ENCODE assay signal across 1 cellular context in the genomic region with DNA sequence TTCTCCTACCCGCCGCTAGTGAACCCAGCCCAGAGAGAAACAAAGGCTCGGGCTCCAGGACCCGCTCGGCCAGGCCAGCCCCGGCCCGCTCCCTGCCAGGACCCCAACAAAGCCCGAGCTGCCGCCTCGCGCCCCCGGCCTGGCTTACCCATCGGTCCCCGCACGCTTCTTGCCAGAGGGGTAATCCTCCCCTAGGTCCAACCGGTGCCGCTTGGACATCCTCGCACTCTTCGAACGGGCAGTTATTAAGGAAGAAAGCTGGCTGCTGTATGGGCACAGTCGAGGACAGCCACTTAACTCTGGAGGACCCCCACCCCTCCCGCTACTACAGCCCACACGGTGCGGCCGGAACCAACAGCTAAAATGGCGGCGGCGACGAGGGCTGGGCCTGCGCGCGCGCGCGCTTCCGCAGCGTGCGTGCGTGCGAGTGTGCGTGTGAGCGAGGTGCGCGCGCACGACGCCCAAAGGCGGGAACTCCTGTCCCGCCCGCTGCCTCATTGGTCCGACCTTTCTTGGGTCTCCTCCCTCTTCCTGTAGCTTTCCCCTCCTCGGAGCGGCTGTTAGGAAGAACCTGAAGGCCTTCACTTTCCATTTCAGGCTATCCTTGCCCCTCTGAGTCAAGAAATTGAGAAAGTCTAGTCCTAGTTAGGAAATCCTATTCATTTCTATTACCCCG.
TF ChIP-seq lines count a peak whose summit lies in the region.

A gene (minus strand): TSS at position 380 of the 676 bp plus-strand sequence. CDS start 161 bp downstream, at position 219.

TF ChIP-seq in K562, 482 proteins besides CTCF, POLR2A, EP300 and RAD21 (continued from another document and continues in another):
- TF ChIP-seq, protein P1, sequence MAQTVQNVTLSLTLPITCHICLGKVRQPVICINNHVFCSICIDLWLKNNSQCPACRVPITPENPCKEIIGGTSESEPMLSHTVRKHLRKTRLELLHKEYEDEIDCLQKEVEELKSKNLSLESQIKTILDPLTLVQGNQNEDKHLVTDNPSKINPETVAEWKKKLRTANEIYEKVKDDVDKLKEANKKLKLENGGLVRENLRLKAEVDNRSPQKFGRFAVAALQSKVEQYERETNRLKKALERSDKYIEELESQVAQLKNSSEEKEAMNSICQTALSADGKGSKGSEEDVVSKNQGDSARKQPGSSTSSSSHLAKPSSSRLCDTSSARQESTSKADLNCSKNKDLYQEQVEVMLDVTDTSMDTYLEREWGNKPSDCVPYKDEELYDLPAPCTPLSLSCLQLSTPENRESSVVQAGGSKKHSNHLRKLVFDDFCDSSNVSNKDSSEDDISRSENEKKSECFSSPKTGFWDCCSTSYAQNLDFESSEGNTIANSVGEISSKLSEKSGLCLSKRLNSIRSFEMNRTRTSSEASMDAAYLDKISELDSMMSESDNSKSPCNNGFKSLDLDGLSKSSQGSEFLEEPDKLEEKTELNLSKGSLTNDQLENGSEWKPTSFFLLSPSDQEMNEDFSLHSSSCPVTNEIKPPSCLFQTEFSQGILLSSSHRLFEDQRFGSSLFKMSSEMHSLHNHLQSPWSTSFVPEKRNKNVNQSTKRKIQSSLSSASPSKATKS (CRISPR knock-in tag; IDR thresholded peaks at IDR 0.05): no peak
- TF ChIP-seq ELF2 (CRISPR knock-in tag; IDR thresholded peaks at IDR 0.05) (no peak), ZNF274 (IDR thresholded peaks at IDR 0.05; ENCODE audit: borderline replicate concordance, low read depth, low read length) (no peak), TEAD4 (IDR thresholded peaks at IDR 0.05; ENCODE audit: low read length) (no peak), TEAD4 (CRISPR knock-in tag; IDR thresholded peaks at IDR 0.05; ENCODE audit: borderline replicate concordance) (0 out of 2 replicates have a peak, but pooled peaks have one; percentile 32), HNRNPL (IDR thresholded peaks at IDR 0.05; ENCODE audit: low read depth, low read length) (no peak), SMARCE1 (IDR thresholded peaks at IDR 0.05) (no peak), RBM25 (IDR thresholded peaks at IDR 0.05; ENCODE audit: low read depth, low read length, severe bottlenecking) (no peak), FOXP1 (CRISPR knock-in tag; IDR thresholded peaks at IDR 0.05) (0 out of 2 replicates have a peak, but pooled peaks have one; percentile 64), CHD4 (IDR thresholded peaks at IDR 0.05; ENCODE audit: insufficient read depth, insufficient replicate concordance, low read depth, low read length, poor library complexity, severe bottlenecking) (no peak), CHD1 (IDR thresholded peaks at IDR 0.05; ENCODE audit: low read length) (peak; percentile 83), FOSL1 (tag; conservative IDR thresholded peaks at IDR 0.05) (no peak), MAFF (IDR thresholded peaks at IDR 0.05; ENCODE audit: low read length) (no peak), ZNF12 (CRISPR knock-in tag; IDR thresholded peaks at IDR 0.05) (0 out of 2 replicates have a peak, but pooled peaks have one; percentile 21), RBM22 (IDR thresholded peaks at IDR 0.05; ENCODE audit: low read depth, low read length, poor library complexity, severe bottlenecking) (peak; percentile 65), YBX1 (IDR thresholded peaks at IDR 0.05) (no peak), TBL1XR1 (IDR thresholded peaks at IDR 0.05; ENCODE audit: low read length in 2 of 2) (no peak; a peak in 1 of 4 replicates), CTBP1 (IDR thresholded peaks at IDR 0.05; ENCODE audit: borderline replicate concordance) (peak; percentile 70; the same call in 1 of the 2 replicates), ZBED1 (IDR thresholded peaks at IDR 0.05) (no peak), PHB (CRISPR knock-in tag; IDR thresholded peaks at IDR 0.05) (no peak), ZEB2 (IDR thresholded peaks at IDR 0.05) (no peak), MYBL2 (IDR thresholded peaks at IDR 0.05; ENCODE audit: low read depth) (no peak), MYBL2 (CRISPR knock-in tag; IDR thresholded peaks at IDR 0.05; ENCODE audit: borderline replicate concordance) (no peak), DIDO1 (tag; IDR thresholded peaks at IDR 0.05; ENCODE audit: low read depth) (no peak), ERF (CRISPR knock-in tag; IDR thresholded peaks at IDR 0.05) (no peak), HIVEP1 (CRISPR knock-in tag; IDR thresholded peaks at IDR 0.05) (no peak), KHSRP (IDR thresholded peaks at IDR 0.05) (no peak), ELF4 (CRISPR knock-in tag; IDR thresholded peaks at IDR 0.05) (no peak), ZKSCAN1 (IDR thresholded peaks at IDR 0.05; ENCODE audit: low read depth, low read length) (no peak), ZFPM2 (CRISPR knock-in tag; IDR thresholded peaks at IDR 0.05) (no peak), COPS2 (conservative IDR thresholded peaks at IDR 0.05) (no peak)
- TF ChIP-seq, protein P2, sequence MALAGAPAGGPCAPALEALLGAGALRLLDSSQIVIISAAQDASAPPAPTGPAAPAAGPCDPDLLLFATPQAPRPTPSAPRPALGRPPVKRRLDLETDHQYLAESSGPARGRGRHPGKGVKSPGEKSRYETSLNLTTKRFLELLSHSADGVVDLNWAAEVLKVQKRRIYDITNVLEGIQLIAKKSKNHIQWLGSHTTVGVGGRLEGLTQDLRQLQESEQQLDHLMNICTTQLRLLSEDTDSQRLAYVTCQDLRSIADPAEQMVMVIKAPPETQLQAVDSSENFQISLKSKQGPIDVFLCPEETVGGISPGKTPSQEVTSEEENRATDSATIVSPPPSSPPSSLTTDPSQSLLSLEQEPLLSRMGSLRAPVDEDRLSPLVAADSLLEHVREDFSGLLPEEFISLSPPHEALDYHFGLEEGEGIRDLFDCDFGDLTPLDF (CRISPR knock-in tag; IDR thresholded peaks at IDR 0.05): peak; percentile 95
- TF ChIP-seq, protein P3, sequence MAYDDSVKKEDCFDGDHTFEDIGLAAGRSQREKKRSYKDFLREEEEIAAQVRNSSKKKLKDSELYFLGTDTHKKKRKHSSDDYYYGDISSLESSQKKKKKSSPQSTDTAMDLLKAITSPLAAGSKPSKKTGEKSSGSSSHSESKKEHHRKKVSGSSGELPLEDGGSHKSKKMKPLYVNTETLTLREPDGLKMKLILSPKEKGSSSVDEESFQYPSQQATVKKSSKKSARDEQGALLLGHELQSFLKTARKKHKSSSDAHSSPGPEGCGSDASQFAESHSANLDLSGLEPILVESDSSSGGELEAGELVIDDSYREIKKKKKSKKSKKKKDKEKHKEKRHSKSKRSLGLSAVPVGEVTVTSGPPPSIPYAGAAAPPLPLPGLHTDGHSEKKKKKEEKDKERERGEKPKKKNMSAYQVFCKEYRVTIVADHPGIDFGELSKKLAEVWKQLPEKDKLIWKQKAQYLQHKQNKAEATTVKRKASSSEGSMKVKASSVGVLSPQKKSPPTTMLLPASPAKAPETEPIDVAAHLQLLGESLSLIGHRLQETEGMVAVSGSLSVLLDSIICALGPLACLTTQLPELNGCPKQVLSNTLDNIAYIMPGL (CRISPR knock-in tag; IDR thresholded peaks at IDR 0.05): 0 out of 2 replicates have a peak, but pooled peaks have one; percentile 27
- TF ChIP-seq, protein P4, sequence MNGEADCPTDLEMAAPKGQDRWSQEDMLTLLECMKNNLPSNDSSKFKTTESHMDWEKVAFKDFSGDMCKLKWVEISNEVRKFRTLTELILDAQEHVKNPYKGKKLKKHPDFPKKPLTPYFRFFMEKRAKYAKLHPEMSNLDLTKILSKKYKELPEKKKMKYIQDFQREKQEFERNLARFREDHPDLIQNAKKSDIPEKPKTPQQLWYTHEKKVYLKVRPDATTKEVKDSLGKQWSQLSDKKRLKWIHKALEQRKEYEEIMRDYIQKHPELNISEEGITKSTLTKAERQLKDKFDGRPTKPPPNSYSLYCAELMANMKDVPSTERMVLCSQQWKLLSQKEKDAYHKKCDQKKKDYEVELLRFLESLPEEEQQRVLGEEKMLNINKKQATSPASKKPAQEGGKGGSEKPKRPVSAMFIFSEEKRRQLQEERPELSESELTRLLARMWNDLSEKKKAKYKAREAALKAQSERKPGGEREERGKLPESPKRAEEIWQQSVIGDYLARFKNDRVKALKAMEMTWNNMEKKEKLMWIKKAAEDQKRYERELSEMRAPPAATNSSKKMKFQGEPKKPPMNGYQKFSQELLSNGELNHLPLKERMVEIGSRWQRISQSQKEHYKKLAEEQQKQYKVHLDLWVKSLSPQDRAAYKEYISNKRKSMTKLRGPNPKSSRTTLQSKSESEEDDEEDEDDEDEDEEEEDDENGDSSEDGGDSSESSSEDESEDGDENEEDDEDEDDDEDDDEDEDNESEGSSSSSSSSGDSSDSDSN (IDR thresholded peaks at IDR 0.05; ENCODE audit: borderline replicate concordance in 1 of 2, low read depth in 2 of 2, low read length in 2 of 2): 0 out of 4 replicates have a peak, but pooled peaks of 1 of the 2 experiments have one; percentile 11
- TF ChIP-seq, protein P5, sequence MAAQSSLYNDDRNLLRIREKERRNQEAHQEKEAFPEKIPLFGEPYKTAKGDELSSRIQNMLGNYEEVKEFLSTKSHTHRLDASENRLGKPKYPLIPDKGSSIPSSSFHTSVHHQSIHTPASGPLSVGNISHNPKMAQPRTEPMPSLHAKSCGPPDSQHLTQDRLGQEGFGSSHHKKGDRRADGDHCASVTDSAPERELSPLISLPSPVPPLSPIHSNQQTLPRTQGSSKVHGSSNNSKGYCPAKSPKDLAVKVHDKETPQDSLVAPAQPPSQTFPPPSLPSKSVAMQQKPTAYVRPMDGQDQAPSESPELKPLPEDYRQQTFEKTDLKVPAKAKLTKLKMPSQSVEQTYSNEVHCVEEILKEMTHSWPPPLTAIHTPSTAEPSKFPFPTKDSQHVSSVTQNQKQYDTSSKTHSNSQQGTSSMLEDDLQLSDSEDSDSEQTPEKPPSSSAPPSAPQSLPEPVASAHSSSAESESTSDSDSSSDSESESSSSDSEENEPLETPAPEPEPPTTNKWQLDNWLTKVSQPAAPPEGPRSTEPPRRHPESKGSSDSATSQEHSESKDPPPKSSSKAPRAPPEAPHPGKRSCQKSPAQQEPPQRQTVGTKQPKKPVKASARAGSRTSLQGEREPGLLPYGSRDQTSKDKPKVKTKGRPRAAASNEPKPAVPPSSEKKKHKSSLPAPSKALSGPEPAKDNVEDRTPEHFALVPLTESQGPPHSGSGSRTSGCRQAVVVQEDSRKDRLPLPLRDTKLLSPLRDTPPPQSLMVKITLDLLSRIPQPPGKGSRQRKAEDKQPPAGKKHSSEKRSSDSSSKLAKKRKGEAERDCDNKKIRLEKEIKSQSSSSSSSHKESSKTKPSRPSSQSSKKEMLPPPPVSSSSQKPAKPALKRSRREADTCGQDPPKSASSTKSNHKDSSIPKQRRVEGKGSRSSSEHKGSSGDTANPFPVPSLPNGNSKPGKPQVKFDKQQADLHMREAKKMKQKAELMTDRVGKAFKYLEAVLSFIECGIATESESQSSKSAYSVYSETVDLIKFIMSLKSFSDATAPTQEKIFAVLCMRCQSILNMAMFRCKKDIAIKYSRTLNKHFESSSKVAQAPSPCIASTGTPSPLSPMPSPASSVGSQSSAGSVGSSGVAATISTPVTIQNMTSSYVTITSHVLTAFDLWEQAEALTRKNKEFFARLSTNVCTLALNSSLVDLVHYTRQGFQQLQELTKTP (IDR thresholded peaks at IDR 0.05; ENCODE audit: low read depth in 1 of 2, partially characterized antibody in 2 of 2): no peak
- TF ChIP-seq, protein P6, sequence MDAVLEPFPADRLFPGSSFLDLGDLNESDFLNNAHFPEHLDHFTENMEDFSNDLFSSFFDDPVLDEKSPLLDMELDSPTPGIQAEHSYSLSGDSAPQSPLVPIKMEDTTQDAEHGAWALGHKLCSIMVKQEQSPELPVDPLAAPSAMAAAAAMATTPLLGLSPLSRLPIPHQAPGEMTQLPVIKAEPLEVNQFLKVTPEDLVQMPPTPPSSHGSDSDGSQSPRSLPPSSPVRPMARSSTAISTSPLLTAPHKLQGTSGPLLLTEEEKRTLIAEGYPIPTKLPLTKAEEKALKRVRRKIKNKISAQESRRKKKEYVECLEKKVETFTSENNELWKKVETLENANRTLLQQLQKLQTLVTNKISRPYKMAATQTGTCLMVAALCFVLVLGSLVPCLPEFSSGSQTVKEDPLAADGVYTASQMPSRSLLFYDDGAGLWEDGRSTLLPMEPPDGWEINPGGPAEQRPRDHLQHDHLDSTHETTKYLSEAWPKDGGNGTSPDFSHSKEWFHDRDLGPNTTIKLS (IDR thresholded peaks at IDR 0.05; ENCODE audit: borderline replicate concordance, low read depth): no peak
- TF ChIP-seq, protein P7, sequence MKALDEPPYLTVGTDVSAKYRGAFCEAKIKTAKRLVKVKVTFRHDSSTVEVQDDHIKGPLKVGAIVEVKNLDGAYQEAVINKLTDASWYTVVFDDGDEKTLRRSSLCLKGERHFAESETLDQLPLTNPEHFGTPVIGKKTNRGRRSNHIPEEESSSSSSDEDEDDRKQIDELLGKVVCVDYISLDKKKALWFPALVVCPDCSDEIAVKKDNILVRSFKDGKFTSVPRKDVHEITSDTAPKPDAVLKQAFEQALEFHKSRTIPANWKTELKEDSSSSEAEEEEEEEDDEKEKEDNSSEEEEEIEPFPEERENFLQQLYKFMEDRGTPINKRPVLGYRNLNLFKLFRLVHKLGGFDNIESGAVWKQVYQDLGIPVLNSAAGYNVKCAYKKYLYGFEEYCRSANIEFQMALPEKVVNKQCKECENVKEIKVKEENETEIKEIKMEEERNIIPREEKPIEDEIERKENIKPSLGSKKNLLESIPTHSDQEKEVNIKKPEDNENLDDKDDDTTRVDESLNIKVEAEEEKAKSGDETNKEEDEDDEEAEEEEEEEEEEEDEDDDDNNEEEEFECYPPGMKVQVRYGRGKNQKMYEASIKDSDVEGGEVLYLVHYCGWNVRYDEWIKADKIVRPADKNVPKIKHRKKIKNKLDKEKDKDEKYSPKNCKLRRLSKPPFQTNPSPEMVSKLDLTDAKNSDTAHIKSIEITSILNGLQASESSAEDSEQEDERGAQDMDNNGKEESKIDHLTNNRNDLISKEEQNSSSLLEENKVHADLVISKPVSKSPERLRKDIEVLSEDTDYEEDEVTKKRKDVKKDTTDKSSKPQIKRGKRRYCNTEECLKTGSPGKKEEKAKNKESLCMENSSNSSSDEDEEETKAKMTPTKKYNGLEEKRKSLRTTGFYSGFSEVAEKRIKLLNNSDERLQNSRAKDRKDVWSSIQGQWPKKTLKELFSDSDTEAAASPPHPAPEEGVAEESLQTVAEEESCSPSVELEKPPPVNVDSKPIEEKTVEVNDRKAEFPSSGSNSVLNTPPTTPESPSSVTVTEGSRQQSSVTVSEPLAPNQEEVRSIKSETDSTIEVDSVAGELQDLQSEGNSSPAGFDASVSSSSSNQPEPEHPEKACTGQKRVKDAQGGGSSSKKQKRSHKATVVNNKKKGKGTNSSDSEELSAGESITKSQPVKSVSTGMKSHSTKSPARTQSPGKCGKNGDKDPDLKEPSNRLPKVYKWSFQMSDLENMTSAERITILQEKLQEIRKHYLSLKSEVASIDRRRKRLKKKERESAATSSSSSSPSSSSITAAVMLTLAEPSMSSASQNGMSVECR (CRISPR knock-in tag; IDR thresholded peaks at IDR 0.05): no peak; the same call in 1 of the 2 replicates
- TF ChIP-seq, protein P8, sequence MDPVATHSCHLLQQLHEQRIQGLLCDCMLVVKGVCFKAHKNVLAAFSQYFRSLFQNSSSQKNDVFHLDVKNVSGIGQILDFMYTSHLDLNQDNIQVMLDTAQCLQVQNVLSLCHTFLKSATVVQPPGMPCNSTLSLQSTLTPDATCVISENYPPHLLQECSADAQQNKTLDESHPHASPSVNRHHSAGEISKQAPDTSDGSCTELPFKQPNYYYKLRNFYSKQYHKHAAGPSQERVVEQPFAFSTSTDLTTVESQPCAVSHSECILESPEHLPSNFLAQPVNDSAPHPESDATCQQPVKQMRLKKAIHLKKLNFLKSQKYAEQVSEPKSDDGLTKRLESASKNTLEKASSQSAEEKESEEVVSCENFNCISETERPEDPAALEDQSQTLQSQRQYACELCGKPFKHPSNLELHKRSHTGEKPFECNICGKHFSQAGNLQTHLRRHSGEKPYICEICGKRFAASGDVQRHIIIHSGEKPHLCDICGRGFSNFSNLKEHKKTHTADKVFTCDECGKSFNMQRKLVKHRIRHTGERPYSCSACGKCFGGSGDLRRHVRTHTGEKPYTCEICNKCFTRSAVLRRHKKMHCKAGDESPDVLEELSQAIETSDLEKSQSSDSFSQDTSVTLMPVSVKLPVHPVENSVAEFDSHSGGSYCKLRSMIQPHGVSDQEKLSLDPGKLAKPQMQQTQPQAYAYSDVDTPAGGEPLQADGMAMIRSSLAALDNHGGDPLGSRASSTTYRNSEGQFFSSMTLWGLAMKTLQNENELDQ (CRISPR knock-in tag; IDR thresholded peaks at IDR 0.05; ENCODE audit: borderline replicate concordance): no peak
